Comparison of ENCODE assay signal across 8 cellular contexts in the genomic region with DNA sequence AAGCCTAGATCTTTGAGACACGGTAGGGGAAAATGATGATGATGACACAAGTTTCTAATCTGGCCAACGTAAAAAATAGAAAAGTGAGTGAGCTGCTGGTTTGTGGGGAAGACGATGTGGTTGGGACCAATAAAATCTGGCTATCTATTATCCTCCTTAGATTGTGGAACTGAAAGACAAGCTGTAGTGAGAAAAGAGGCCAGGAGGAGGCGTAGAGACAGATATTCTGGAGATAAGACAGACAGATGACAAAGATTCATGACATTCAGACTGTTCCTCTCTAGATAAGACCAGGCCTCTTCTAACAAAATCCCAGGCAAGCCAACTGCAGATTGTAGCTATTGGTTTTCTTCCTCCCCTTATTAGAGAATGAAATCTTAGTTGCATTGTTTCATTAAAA.
A peak's percentile ranks its signal among the peaks of the same experiment; 100 is the strongest.
DNase-seq lines count a peak whose midpoint lies in the region; ATAC-seq and TF ChIP-seq lines count a peak whose summit lies in the region.
"Had no signal": no experiment of that assay in that cellular context is flagged by ENCODE, and none has a peak within 500 bp of the region (broad histone marks: within the 10 kb centered on the region; RNA-seq: fewer than 3 reads in every experiment).

No MANE protein-coding gene starts in this region.

- no peak overlapping the region for H2BK15ac ChIP-seq in neuronal stem cell (ENCODE audit: low read length)

- no peak overlapping the region for H2BK5ac ChIP-seq in neuronal stem cell (ENCODE audit: low read length)

- intact Hi-C loops in body of pancreas (cut with DNase I), result no loop called here

- POLR2A ChIA-PET in activated CD8-positive, alpha-beta T cell treated with anti-CD3 and anti-CD28 coated beads, Interleukin-2, amount 10 ng/mL, durations not matched to agents 7 days and 5 days (lab: Charles Lee), result no interaction called here

- DNase-seq in activated CD8-positive, alpha-beta T cell treated with anti-CD3 and anti-CD28 coated beads, Interleukin-2, amount 10 ng/mL, durations not matched to agents 7 days and 5 days, result peak; percentile 23
- DNase-seq in neuronal stem cell (ENCODE audit: low spot score) (peak; percentile 29), NCI-H226 (no peak), body of pancreas (no peak)

- no peak overlapping the region for H3K9ac ChIP-seq in neuronal stem cell (ENCODE audit: low read depth, low read length, poor library complexity)

- no peaks in the 10 kb centered on the region for H3K4me1 Mint-ChIP-seq in activated CD8-positive, alpha-beta T cell treated with anti-CD3 and anti-CD28 coated beads, Interleukin-2, amount 10 ng/mL, durations not matched to agents 7 days and 5 days (ENCODE audit: low read depth)

- H4K91ac ChIP-seq in neuronal stem cell (ENCODE audit: low read depth, low read length, poor library complexity), result no peak overlapping the region

- no peak overlapping the region for H3K4me3 Mint-ChIP-seq in activated CD8-positive, alpha-beta T cell treated with anti-CD3 and anti-CD28 coated beads, Interleukin-2, amount 10 ng/mL, durations not matched to agents 7 days and 5 days

- H3K14ac ChIP-seq in neuronal stem cell (ENCODE audit: low read length), result no peak overlapping the region

- H2AK5ac ChIP-seq in neuronal stem cell (ENCODE audit: low read depth, low read length), result no peak overlapping the region

- H3K23ac ChIP-seq in neuronal stem cell (ENCODE audit: low read depth, low read length, poor library complexity), result no peak overlapping the region

- no peak overlapping the region for H4K8ac ChIP-seq in neuronal stem cell (ENCODE audit: low read depth, low read length)

- H3K27ac Mint-ChIP-seq in activated CD8-positive, alpha-beta T cell treated with anti-CD3 and anti-CD28 coated beads, Interleukin-2, amount 10 ng/mL, durations not matched to agents 7 days and 5 days, result no peak overlapping the region

- no peak overlapping the region for H3K4me3 ChIP-seq in neuronal stem cell (ENCODE audit: low read length in 2 of 2)
- H3K4me3 ChIP-seq in body of pancreas, result no peak overlapping the region
- H3K4me3 ChIP-seq: SJCRH30 had no signal

- no peaks in the 10 kb centered on the region for H3K79me1 ChIP-seq in neuronal stem cell (ENCODE audit: low read depth, low read length)

- CTCF ChIA-PET in activated CD8-positive, alpha-beta T cell treated with anti-CD3 and anti-CD28 coated beads, Interleukin-2, amount 10 ng/mL, durations not matched to agents 7 days and 5 days (lab: Charles Lee), result no interaction called here

- H3K4ac ChIP-seq in neuronal stem cell (ENCODE audit: low read length), result no peak overlapping the region

- H3K9me3 ChIP-seq in neuronal stem cell (replicated peaks in 1 of 2; ENCODE audit: control insufficient read depth in 2 of 2, insufficient read depth in 1 of 2, low read depth in 1 of 2, low read length in 2 of 2), result no peaks in the 10 kb centered on the region
- no peaks in the 10 kb centered on the region for H3K9me3 ChIP-seq in body of pancreas
- H3K9me3 ChIP-seq: SJCRH30 had no signal

- no peak for TF ChIP-seq POLR2A in body of pancreas (IDR thresholded peaks at IDR 0.05)

- no peak overlapping the region for H2BK12ac ChIP-seq in neuronal stem cell (ENCODE audit: low read length)

- H3K27me3 ChIP-seq in neuronal stem cell (ENCODE audit: control insufficient read depth in 3 of 3, insufficient read depth in 3 of 3, low read depth in 1 of 3, low read length in 3 of 3), result no peaks in the 10 kb centered on the region
- no peaks in the 10 kb centered on the region for H3K27me3 ChIP-seq in body of pancreas
- H3K27me3 ChIP-seq: SJCRH30 had no signal

- peak; percentile 63 for ATAC-seq in GM18907 (IDR thresholded peaks at IDR 0.05; ENCODE audit: unreplicated experiment)
- peak; percentile 54 for ATAC-seq in HG03558 (IDR thresholded peaks at IDR 0.05; ENCODE audit: extremely low read depth, unreplicated experiment)
- no peak for ATAC-seq in activated CD8-positive, alpha-beta T cell treated with anti-CD3 and anti-CD28 coated beads, Interleukin-2, amount 10 ng/mL, durations not matched to agents 7 days and 5 days
- ATAC-seq in HG03108 (IDR thresholded peaks at IDR 0.05; ENCODE audit: unreplicated experiment), result no peak
- ATAC-seq in body of pancreas, result no peak

- no CpG with 5 or more reads among the region's 4 CpGs for WGBS in neuronal stem cell (ENCODE audit: extremely low coverage in 2 of 2, insufficient read length in 2 of 2, insufficient replicate concordance in 1 of 2), 2 donors
- WGBS in body of pancreas, 2 donors, result 40 to 51% methylated on average over 4 of the region's 4 CpGs

- H3K36me3 ChIP-seq in neuronal stem cell (replicated peaks in 1 of 2; ENCODE audit: control insufficient read depth in 2 of 2, insufficient read depth in 2 of 2, low read length in 2 of 2) (no peaks in the 10 kb centered on the region), body of pancreas (replicated peaks in 1 of 2; ENCODE audit: insufficient read depth in 1 of 2, low read depth in 2 of 2) (no peaks in the 10 kb centered on the region)
- H3K36me3 ChIP-seq: SJCRH30 had no signal

- H3K4me1 ChIP-seq in neuronal stem cell (ENCODE audit: control insufficient read depth in 2 of 2, insufficient read depth in 1 of 2, low read depth in 1 of 2, low read length in 2 of 2) (no peaks in the 10 kb centered on the region), body of pancreas (no peaks in the 10 kb centered on the region)
- H3K4me1 ChIP-seq: SJCRH30 had no signal

- TF ChIP-seq CTCF in body of pancreas (IDR thresholded peaks at IDR 0.05), result no peak

- H2AFZ ChIP-seq in neuronal stem cell (ENCODE audit: low read length), result no peak overlapping the region

- no peak overlapping the region for H3K27ac ChIP-seq in neuronal stem cell (replicated peaks; ENCODE audit: low read length)
- no peak overlapping the region for H3K27ac ChIP-seq in body of pancreas
- H3K27ac ChIP-seq: SJCRH30 had no signal

- H3K27me3 Mint-ChIP-seq in activated CD8-positive, alpha-beta T cell treated with anti-CD3 and anti-CD28 coated beads, Interleukin-2, amount 10 ng/mL, durations not matched to agents 7 days and 5 days (ENCODE audit: low read depth), result peaks cover 2% of the 10 kb centered on the region

- no peak overlapping the region for H3K4me2 ChIP-seq in neuronal stem cell (ENCODE audit: insufficient read depth, low read length, poor library complexity, severe bottlenecking)

- no peak overlapping the region for H3K18ac ChIP-seq in neuronal stem cell (ENCODE audit: low read length)

- H3K36me3 Mint-ChIP-seq in activated CD8-positive, alpha-beta T cell treated with anti-CD3 and anti-CD28 coated beads, Interleukin-2, amount 10 ng/mL, durations not matched to agents 7 days and 5 days (ENCODE audit: low read depth), result no peaks in the 10 kb centered on the region

- no peaks in the 10 kb centered on the region for H3K9me3 Mint-ChIP-seq in activated CD8-positive, alpha-beta T cell treated with anti-CD3 and anti-CD28 coated beads, Interleukin-2, amount 10 ng/mL, durations not matched to agents 7 days and 5 days (ENCODE audit: insufficient read depth)

- no peak overlapping the region for H2BK120ac ChIP-seq in neuronal stem cell (ENCODE audit: low read depth, low read length)

Comparison
In these comparisons a context has a peak if more than half of its experiments do, and no peak if none do; other contexts are left out.
1. ATAC-seq: peak in GM18907 (single experiment) and HG03558 (single experiment); none in activated CD8-positive, alpha-beta T cell treated with anti-CD3 and anti-CD28 coated beads, Interleukin-2, amount 10 ng/mL, durations not matched to agents 7 days and 5 days (single experiment), HG03108 (single experiment) and body of pancreas (single experiment).
2. DNase-seq: peak in activated CD8-positive, alpha-beta T cell treated with anti-CD3 and anti-CD28 coated beads, Interleukin-2, amount 10 ng/mL, durations not matched to agents 7 days and 5 days (single experiment) and neuronal stem cell (single experiment); none in NCI-H226 (single experiment) and body of pancreas (0 of 4).